In genomic region chr6:22883061-22883717, GRCh38 we compare ENCODE assay signal across 1 cellular context.
TF ChIP-seq lines count a peak whose summit lies in the region.

No MANE protein-coding gene starts in this region.

TF ChIP-seq in A549, 52 proteins besides CTCF, POLR2A, EP300 and RAD21 (continued from another document):
- TF ChIP-seq ELK1 (IDR thresholded peaks at IDR 0.05; ENCODE audit: low read depth, low read length) (no peak), TFCP2L1 (CRISPR knock-in tag; IDR thresholded peaks at IDR 0.05) (no peak), PHF8 (IDR thresholded peaks at IDR 0.05; ENCODE audit: borderline replicate concordance, low read depth) (no peak), EHF (CRISPR knock-in tag; IDR thresholded peaks at IDR 0.05) (no peak), SREBF2 (IDR thresholded peaks at IDR 0.05) (no peak), USF2 (IDR thresholded peaks at IDR 0.05) (no peak), HEYL (CRISPR knock-in tag; IDR thresholded peaks at IDR 0.05) (no peak), POLR2AphosphoS2 (conservative IDR thresholded peaks at IDR 0.05; ENCODE audit: low read length) (no peak), MAX (IDR thresholded peaks at IDR 0.05) (no peak), CBX8 (IDR thresholded peaks at IDR 0.05) (no peak), TP53 (CRISPR knock-in tag; IDR thresholded peaks at IDR 0.05) (no peak), MAZ (IDR thresholded peaks at IDR 0.05; ENCODE audit: borderline replicate concordance, low read depth, low read length) (no peak), MAFK (IDR thresholded peaks at IDR 0.05; ENCODE audit: partially characterized antibody) (no peak)
